ENCODE assay signal across 8 cellular contexts in genomic region chr5:178153530-178154340, GRCh38. TPM values are rescaled to one million over a fixed set of nuclear protein-coding genes. Genes with fewer than 3 reads are reported as not detected.
DNase-seq lines count a peak whose midpoint lies in the region; ATAC-seq and TF ChIP-seq lines count a peak whose summit lies in the region.

Gene NHP2, minus strand, starts transcription at chr5:178153885. Its CDS starts 68 bp downstream, at chr5:178153817.

- H3K27ac ChIP-seq in PC-9 (peak within 1 kb of the TSS; percentile 63), mucosa of rectum (ENCODE audit: low read depth in 2 of 2, low read length in 2 of 2) (peak within 1 kb of the TSS; percentile 53 to 76)

- H3K4me1 ChIP-seq in PC-9 (replicated peaks; ENCODE audit: insufficient read depth) (peaks cover 8% of the 10 kb centered on the region), mucosa of rectum (ENCODE audit: control insufficient read depth in 2 of 2, insufficient read depth in 2 of 2, low read length in 2 of 2) (peaks cover 7 to 17% of the 10 kb centered on the region in 2 donors)

- no TSS peak for BruUV-seq in PC-9 (replicated peaks; lab: Mats Ljungman, UMichigan)

- POLR2A ChIA-PET in PC-9 (lab: Charles Lee; ENCODE audit: unreplicated experiment), result interaction anchor here (0.6 to 1.0 kb wide), 4 partner anchors 31 to 1470 kb away, joined by 3 to 5 read pairs (median 4); partner anchors contain the start of gene HNRNPH1

- no peak for TF ChIP-seq CTCF in PC-9 (conservative IDR thresholded peaks at IDR 0.05)

- H3K9me3 ChIP-seq in PC-9 (ENCODE audit: insufficient read depth, low read depth) (no peaks in the 10 kb centered on the region), mucosa of rectum (ENCODE audit: control insufficient read depth in 2 of 2, low read length in 2 of 2) (no peaks in the 10 kb centered on the region)

- peaks cover 15% of the 10 kb centered on the region for H3K36me3 ChIP-seq in PC-9 (ENCODE audit: low read depth)
- peaks cover 8 to 16% of the 10 kb centered on the region in 2 donors for H3K36me3 ChIP-seq in mucosa of rectum (ENCODE audit: control insufficient read depth in 2 of 2, insufficient read depth in 2 of 2, low read length in 2 of 2)

- peak within 1 kb of the TSS; percentile 89 for H2AFZ ChIP-seq in PC-9

- DNase-seq in DMS153 (lab: John Stamatoyannopoulos, UW) (peak; percentile 86), PC-9 (peak; percentile 93 to 100), erythroblast (lab: John Stamatoyannopoulos, UW) (peak; percentile 98 to 99)
- peak; percentile 98 for DNase-seq in Jurkat, Clone E6-1 (ENCODE audit: low read depth, low spot score)
- DNase-seq in activated T-cell treated with anti-CD3 and anti-CD28 coated beads, Interleukin-2, amount 50 U/mL, for 1 hour, result peak; percentile 98
- peak; percentile 99 for DNase-seq in stimulated activated CD8-positive, alpha-beta memory T cell treated with anti-CD3 and anti-CD28 coated beads, Interleukin-4, amount 100 ng/mL, for 48 hours

- ATAC-seq in GM21619 (IDR thresholded peaks at IDR 0.05; ENCODE audit: unreplicated experiment), result peak; percentile 97

- peaks cover 19% of the 10 kb centered on the region for H3K79me2 ChIP-seq in PC-9 (ENCODE audit: low read depth)

- no peaks in the 10 kb centered on the region for H3K9me2 ChIP-seq in PC-9 (ENCODE audit: insufficient read depth)

- intact Hi-C loops in PC-9 (cut with micrococcal nuclease; ENCODE audit: unreplicated experiment), result no loop called here

- TF ChIP-seq POLR2A in erythroblast (IDR thresholded peaks at IDR 0.05; ENCODE audit: low read length), result peak; percentile 68

- 0 out of 2 replicates have a peak, but pooled peaks cover 5% of the 10 kb centered on the region for H4K20me1 ChIP-seq in PC-9 (ENCODE audit: insufficient read depth)

- peaks cover 19% of the 10 kb centered on the region; the same call in 1 of the 2 replicates for H3F3A ChIP-seq in PC-9 (ENCODE audit: insufficient read depth, low read depth)

- CTCF ChIA-PET in PC-9 (lab: Charles Lee), result interaction anchor here (0.6 to 2.2 kb wide), 6 partner anchors 8 to 750 kb away, joined by 3 to 5 read pairs (median 4); no protein-coding TSS in a partner anchor

- H3K27me3 ChIP-seq in PC-9 (ENCODE audit: insufficient read depth, low read depth), result no peaks in the 10 kb centered on the region
- no peaks in the 10 kb centered on the region for H3K27me3 ChIP-seq in mucosa of rectum (ENCODE audit: control insufficient read depth in 2 of 2, insufficient read depth in 2 of 2, low read length in 2 of 2)

- peak within 1 kb of the TSS; percentile 94 for H3K4me2 ChIP-seq in PC-9

- H3K9ac ChIP-seq in mucosa of rectum (ENCODE audit: low read depth in 1 of 2, low read length in 2 of 2), result peak within 1 kb of the TSS; percentile 77 to 79

- H3K4me3 ChIP-seq in Jurkat, Clone E6-1 (ENCODE audit: low read length), result peak within 1 kb of the TSS; percentile 78
- H3K4me3 ChIP-seq in PC-9 (peak within 1 kb of the TSS; percentile 93), mucosa of rectum (ENCODE audit: low read length in 2 of 2) (peak within 1 kb of the TSS; percentile 88 to 91)

RNA-seq across cellular contexts. Expression of gene NHP2, which starts in this region (rescaled TPM):
- 312 TPM for polyA plus RNA-seq in Jurkat, Clone E6-1 (2012; ENCODE audit: insufficient read depth, insufficient read length)
- 221 and 229 TPM in 2 replicates for total RNA-seq in PC-9 (2021)

Comparison
In these comparisons a context has a peak if more than half of its experiments do, and no peak if none do; other contexts are left out.
1. Peak in every context shown above with its lines: DNase-seq, ATAC-seq, H3K4me3 ChIP-seq and H3K27ac ChIP-seq.